In genomic region chr19:8349629-8350372, GRCh38 we compare ENCODE assay signal across 1 cellular context. TPM values are rescaled to one million over a fixed set of nuclear protein-coding genes. Genes with fewer than 3 reads are reported as not detected.
"Had no signal": no experiment of that assay in that cellular context is flagged by ENCODE, and none has a peak within 500 bp of the region (broad histone marks: within the 10 kb centered on the region; RNA-seq: fewer than 3 reads in every experiment).

No MANE protein-coding gene starts in this region.

RNA-seq across cellular contexts. Expression of gene ANGPTL4, which starts 14.2 kb away (rescaled TPM):
- total RNA-seq: PC-9 had no signal
